ENCODE assay signal across 8 cellular contexts in genomic region chr15:78298983-78299301, GRCh38. TPM values are rescaled to one million over a fixed set of nuclear protein-coding genes. Genes with fewer than 3 reads are reported as not detected.
DNase-seq lines count a peak whose midpoint lies in the region; ATAC-seq and TF ChIP-seq lines count a peak whose summit lies in the region.

No MANE protein-coding gene starts in this region.

- TF ChIP-seq POLR2A in erythroblast (IDR thresholded peaks at IDR 0.05; ENCODE audit: low read length), result no peak

- POLR2A ChIA-PET in RWPE1 (lab: Yijun Ruan, JAX; ENCODE audit: low non-redundant PET), result interaction anchor here (0.5 to 1.0 kb wide), 3 partner anchors 60 to 108 kb away, joined by 3 to 5 read pairs (median 4); no protein-coding TSS in a partner anchor

- ATAC-seq in GM18511 (IDR thresholded peaks at IDR 0.05; ENCODE audit: unreplicated experiment) (peak; percentile 31), HG02798 (IDR thresholded peaks at IDR 0.05; ENCODE audit: poor library complexity, unreplicated experiment) (peak; percentile 18)

- peaks cover 29% of the 10 kb centered on the region for H3K4me1 Mint-ChIP-seq in neural crest cell

- H3K27me3 Mint-ChIP-seq in neural crest cell (ENCODE audit: low read depth), result peaks cover 19% of the 10 kb centered on the region

- no peaks in the 10 kb centered on the region for H3K36me3 Mint-ChIP-seq in neural crest cell (ENCODE audit: low read depth)

- TF ChIP-seq CTCF in RWPE1 (conservative IDR thresholded peaks at IDR 0.05; ENCODE audit: low read depth), result no peak
- TF ChIP-seq CTCF in neural crest cell (conservative IDR thresholded peaks at IDR 0.05), result peak; percentile 21

- CTCF ChIA-PET in RWPE1 (lab: Yijun Ruan, JAX), result no interaction called here

- no peaks in the 10 kb centered on the region for H3K9me3 Mint-ChIP-seq in neural crest cell

- peak overlapping the region; percentile 68 for H3K27ac ChIP-seq in RWPE1

- peak; percentile 57 for DNase-seq in RWPE1 (ENCODE audit: low spot score)
- peak; percentile 78 to 80 for DNase-seq in erythroblast (lab: John Stamatoyannopoulos, UW)
- no peak for DNase-seq in neural crest cell (ENCODE audit: low read depth, low spot score)
- DNase-seq in NCI-H1417 (lab: John Stamatoyannopoulos, UW), result no peak
- no peak for DNase-seq in NCI-H1436 (lab: John Stamatoyannopoulos, UW)
- DNase-seq in NCI-H2227 treated with DMSO at 0.1 percent for 48 hours (lab: John Stamatoyannopoulos, UW), result no peak

- H3K27ac Mint-ChIP-seq in neural crest cell (ENCODE audit: unreplicated experiment), result peak overlapping the region; percentile 96

- peak overlapping the region; percentile 97 for H3K4me3 Mint-ChIP-seq in neural crest cell

RNA-seq across cellular contexts. Expression of gene SKIC8, which starts 0.5 kb away (rescaled TPM):
- total RNA-seq in neural crest cell, result 55.3 and 56.0 TPM in 2 replicates

RNA-seq across cellular contexts. Expression of gene DNAJA4, which starts 34.6 kb away (rescaled TPM):
- not detected in 2 replicates for total RNA-seq in neural crest cell

RNA-seq across cellular contexts. Expression of gene CRABP1, which starts 41.2 kb away (rescaled TPM):
- 753 and 803 TPM in 2 replicates for total RNA-seq in neural crest cell

Comparison
In these comparisons a context has a peak if more than half of its experiments do, and no peak if none do; other contexts are left out.
1. DNase-seq: peak in RWPE1 (single experiment) and erythroblast (2 of 2); none in neural crest cell (single experiment), NCI-H1417 (0 of 3), NCI-H1436 (single experiment) and NCI-H2227 treated with DMSO at 0.1 percent for 48 hours (single experiment).